ENCODE assay signal across 8 cellular contexts in the genomic region with DNA sequence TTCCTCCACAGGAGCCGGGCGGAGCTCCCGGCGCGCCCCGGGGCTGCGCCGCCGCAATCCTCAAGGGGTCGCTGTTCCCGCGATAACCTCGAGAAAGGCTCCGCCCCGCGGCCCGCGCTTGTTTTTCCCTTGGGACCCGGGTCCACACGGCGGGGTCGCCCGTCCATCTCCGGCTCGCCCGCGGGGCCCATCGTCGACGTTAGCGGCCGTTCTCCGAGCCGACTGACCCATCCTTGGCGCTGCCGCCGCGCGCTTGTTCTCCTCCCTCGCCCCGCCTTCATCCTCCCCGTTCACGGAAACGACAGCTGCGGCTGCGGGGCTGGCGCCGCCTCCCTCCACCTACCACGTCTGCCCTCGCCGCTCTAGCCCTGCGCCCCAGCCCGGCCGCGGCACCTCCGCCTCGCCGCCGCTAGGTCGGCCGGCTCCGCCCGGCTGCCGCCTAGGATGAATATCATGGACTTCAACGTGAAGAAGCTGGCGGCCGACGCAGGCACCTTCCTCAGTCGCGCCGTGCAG. TPM values are rescaled to one million over a fixed set of nuclear protein-coding genes. Genes with fewer than 3 reads are reported as not detected.
DNase-seq lines count a peak whose midpoint lies in the region; ATAC-seq and TF ChIP-seq lines count a peak whose summit lies in the region.

A gene (plus strand): TSS at position 121 of the 516 bp plus-strand sequence. CDS start 324 bp downstream, at position 445.

- H3K27me3 Mint-ChIP-seq in HFFc6 (ENCODE audit: insufficient read depth) = peaks cover 3% of the 10 kb centered on the region
- H3K27me3 Mint-ChIP-seq in activated naive CD4-positive, alpha-beta T cell treated with anti-CD3 and anti-CD28 coated beads for 36 hours (ENCODE audit: low read depth) = no peaks in the 10 kb centered on the region

- H3K27me3 ChIP-seq in gastroesophageal sphincter = no peaks in the 10 kb centered on the region

- ATAC-seq in gastroesophageal sphincter = peak; percentile 93

- peak within 1 kb of the TSS; percentile 71 to 100 (median 99) for H3K27ac ChIP-seq in gastroesophageal sphincter

- peak within 1 kb of the TSS; percentile 99 for H3K4me3 Mint-ChIP-seq in HFFc6
- H3K4me3 Mint-ChIP-seq in activated naive CD4-positive, alpha-beta T cell treated with anti-CD3 and anti-CD28 coated beads for 36 hours = peak within 1 kb of the TSS; percentile 93

- 0% methylated on average over 4 of the region's 71 CpGs; no CpG with 5 or more reads in 1 of the 2 donors for WGBS in gastroesophageal sphincter (ENCODE audit: low coverage in 1 of 2), 2 donors

- H3K4me1 ChIP-seq in gastroesophageal sphincter = peaks cover 10 to 49% (median 18%) of the 10 kb centered on the region in 3 donors

- H3K27ac Mint-ChIP-seq in HFFc6 = peak within 1 kb of the TSS; percentile 97
- peak within 1 kb of the TSS; percentile 98 for H3K27ac Mint-ChIP-seq in activated naive CD4-positive, alpha-beta T cell treated with anti-CD3 and anti-CD28 coated beads for 36 hours

- no peaks in the 10 kb centered on the region for H3K9me3 ChIP-seq in gastroesophageal sphincter

- H3K4me3 ChIP-seq in gastroesophageal sphincter = peak within 1 kb of the TSS; percentile 54 to 86

- H3K9me3 Mint-ChIP-seq in HFFc6 = no peaks in the 10 kb centered on the region
- H3K9me3 Mint-ChIP-seq in activated naive CD4-positive, alpha-beta T cell treated with anti-CD3 and anti-CD28 coated beads for 36 hours = no peaks in the 10 kb centered on the region

- TF ChIP-seq EP300 in gastroesophageal sphincter (IDR thresholded peaks at IDR 0.05) = no peak

- H3K36me3 ChIP-seq in gastroesophageal sphincter = no peaks in the 10 kb centered on the region

- peak; percentile 91 for TF ChIP-seq CTCF in GM10266 (IDR thresholded peaks at IDR 0.05; ENCODE audit: control insufficient read depth, insufficient read depth, low read depth, missing control alignments)
- TF ChIP-seq CTCF in HFFc6 (IDR thresholded peaks at IDR 0.05) = peak; percentile 98
- TF ChIP-seq CTCF in gastroesophageal sphincter (IDR thresholded peaks at IDR 0.05) = peak; percentile 83 to 93 (median 89)

- peak; percentile 61 to 63 for TF ChIP-seq POLR2A in gastroesophageal sphincter (IDR thresholded peaks at IDR 0.05)

- peaks cover 18% of the 10 kb centered on the region for H3K36me3 Mint-ChIP-seq in HFFc6 (ENCODE audit: low read depth)
- peaks cover 7% of the 10 kb centered on the region for H3K36me3 Mint-ChIP-seq in activated naive CD4-positive, alpha-beta T cell treated with anti-CD3 and anti-CD28 coated beads for 36 hours (ENCODE audit: low read depth)

- peaks cover 34% of the 10 kb centered on the region for H3K4me1 Mint-ChIP-seq in HFFc6 (ENCODE audit: low read depth)
- H3K4me1 Mint-ChIP-seq in activated naive CD4-positive, alpha-beta T cell treated with anti-CD3 and anti-CD28 coated beads for 36 hours (ENCODE audit: low read depth) = peaks cover 40% of the 10 kb centered on the region

- intact Hi-C loops in activated naive CD4-positive, alpha-beta T cell treated with anti-CD3 and anti-CD28 coated beads for 36 hours (cut with micrococcal nuclease) = loop anchor here (1.0 to 10.0 kb wide), 13 partner anchors 22 to 1980 kb away; a partner anchor contains a TSS

- CTCF ChIA-PET in activated naive CD4-positive, alpha-beta T cell treated with anti-CD3 and anti-CD28 coated beads for 36 hours (lab: Charles Lee) = interaction anchor here (0.5 to 3.2 kb wide), 21 partner anchors 10 to 340 kb away, joined by 3 to 39 read pairs (median 4); a partner anchor contains a TSS

- DNase-seq in GM10266 (ENCODE audit: extremely low spot score) (peak; percentile 87), HFFc6 (peak; percentile 80), MV-4-11 (lab: John Stamatoyannopoulos, UW) (peak; percentile 79), SK-N-DZ (ENCODE audit: low spot score) (peak; percentile 87), nucleus accumbens (lab: John Stamatoyannopoulos, UW) (peak in 55 of 56 donors; percentile 49 to 92 (median 83)), superior temporal gyrus (ENCODE audit: extremely low spot score) (peak; percentile 92)
- peak; percentile 90 for DNase-seq in activated naive CD4-positive, alpha-beta T cell treated with anti-CD3 and anti-CD28 coated beads for 36 hours

RNA-seq across cellular contexts. Expression of the gene that starts here (rescaled TPM):
- 100 to 1,000 TPM in 3 of 6 experiments, 10 to 100 TPM in 3; 91.0 to 102 (median 100) TPM for total RNA-seq in HFFc6 (2021; fragmentation: NEBNext Ultra II Directional; extraction: Animal tissue kit (Norgen Biotek cat#: 25700))
- 17.8 and 19.0 TPM in 2 replicates for polyA plus RNA-seq in SK-N-DZ (2014; cell fraction: cytosol; rRNA removed)
- 16.2 and 34.9 TPM in 2 replicates for polyA plus RNA-seq in SK-N-DZ (2014; cell fraction: nucleus; rRNA removed)
- total RNA-seq in activated naive CD4-positive, alpha-beta T cell treated with anti-CD3 and anti-CD28 coated beads for 36 hours = 10 to 100 TPM; 45.0 to 45.5 TPM
- total RNA-seq in gastroesophageal sphincter = 10 to 100 TPM; 58.4 to 81.7 (median 77.3) TPM

Comparison
In these comparisons a context has a peak if more than half of its experiments do, and no peak if none do; other contexts are left out.
1. Peak in every context shown above with its lines: DNase-seq, ATAC-seq, H3K4me3 ChIP-seq and H3K27ac ChIP-seq.